In the genomic region with DNA sequence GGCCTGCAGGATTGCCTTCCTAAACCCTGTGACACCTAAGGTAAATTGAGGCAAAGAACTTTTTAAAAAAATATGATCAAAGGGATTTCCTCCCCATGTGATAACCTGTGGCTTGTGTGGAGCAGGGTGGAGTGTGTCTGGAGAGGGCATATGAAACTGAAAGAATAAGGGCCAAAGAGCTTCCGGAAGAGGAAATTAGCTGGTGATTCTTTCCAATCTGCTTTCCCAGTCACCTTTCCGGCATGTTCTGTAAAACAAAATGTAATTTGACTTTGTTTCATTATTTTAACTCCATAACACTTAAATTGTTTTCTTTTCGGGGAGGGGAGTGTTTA, we compare ENCODE assay signal across 8 cellular contexts. TPM values are rescaled to one million over a fixed set of nuclear protein-coding genes. Genes with fewer than 3 reads are reported as not detected.
DNase-seq lines count a peak whose midpoint lies in the region; ATAC-seq, FAIRE-seq and TF ChIP-seq lines count a peak whose summit lies in the region.

No MANE protein-coding gene starts in this region.

- H3K4me3 ChIP-seq in body of pancreas (peak overlapping the region; percentile 41 to 47), keratinocyte (ENCODE audit: control insufficient read depth in 2 of 3, extremely low read depth in 1 of 3, insufficient read depth in 2 of 3, low read depth in 1 of 3, low read length in 3 of 3) (peak overlapping the region; percentile 66 to 77 (median 72))

- H3K27ac Mint-ChIP-seq in stimulated activated naive B cell treated with anti-CD40 and anti-IgM and Interleukin-4, amounts not matched to agents 10 μg/mL and 1 μg/mL and 100 μg/mL, for 72 hours = peak overlapping the region; percentile 93

- no peak for FAIRE-seq in keratinocyte (lab: Jason Lieb, UNC)

- H3K4me2 ChIP-seq in keratinocyte (ENCODE audit: control insufficient read depth, extremely low read depth, insufficient read depth, low read depth, low read length) = no peak overlapping the region

- no peaks in the 10 kb centered on the region for H3K9me1 ChIP-seq in keratinocyte (ENCODE audit: control insufficient read depth, extremely low read depth, insufficient read depth, low read length)

- TF ChIP-seq POLR2A in GM18505 (IDR thresholded peaks at IDR 0.05; ENCODE audit: borderline replicate concordance, extremely low read depth, insufficient read depth, insufficient read length) (no peak), body of pancreas (IDR thresholded peaks at IDR 0.05) (peak in 2 of 3 donors; percentile 49 to 61)

- peaks cover 4 to 16% of the 10 kb centered on the region in 2 donors for H3K4me1 Mint-ChIP-seq in stimulated activated naive B cell treated with anti-CD40 and anti-IgM and Interleukin-4, amounts not matched to agents 10 μg/mL and 1 μg/mL and 100 μg/mL, for 72 hours

- H3K4me3 Mint-ChIP-seq in stimulated activated naive B cell treated with anti-CD40 and anti-IgM and Interleukin-4, amounts not matched to agents 10 μg/mL and 1 μg/mL and 100 μg/mL, for 72 hours = peak overlapping the region; percentile 89 to 90

- H3K9me3 ChIP-seq in body of pancreas (no peaks in the 10 kb centered on the region), keratinocyte (ENCODE audit: control insufficient read depth, low read depth, low read length) (no peaks in the 10 kb centered on the region)

- no peaks in the 10 kb centered on the region for H3K27me3 ChIP-seq in body of pancreas
- no peaks in the 10 kb centered on the region for H3K27me3 ChIP-seq in keratinocyte (ENCODE audit: control insufficient read depth, extremely low read depth, insufficient read depth, low read length)

- H3K4me1 ChIP-seq in body of pancreas = peaks cover 7% of the 10 kb centered on the region
- peaks cover 5% of the 10 kb centered on the region for H3K4me1 ChIP-seq in keratinocyte (ENCODE audit: control insufficient read depth, extremely low read depth, insufficient read depth, low read length)

- H3K36me3 ChIP-seq in body of pancreas (replicated peaks in 1 of 2; ENCODE audit: insufficient read depth in 1 of 2, low read depth in 2 of 2) (no peaks in the 10 kb centered on the region), keratinocyte (ENCODE audit: control insufficient read depth in 2 of 2, extremely low read depth in 1 of 2, insufficient read depth in 2 of 2, low read length in 2 of 2) (no peaks in the 10 kb centered on the region)

- TF ChIP-seq CTCF in body of pancreas (IDR thresholded peaks at IDR 0.05) = no peak
- no peak for TF ChIP-seq CTCF in keratinocyte (optimal IDR thresholded peaks at IDR 0.05 in 1 of 3, IDR thresholded peaks at IDR 0.05 in 1 of 3, conservative IDR thresholded peaks at IDR 0.05 in 1 of 3; ENCODE audit: extremely low read depth in 1 of 3, insufficient read depth in 2 of 3, low read length in 3 of 3)

- H3K27ac ChIP-seq in body of pancreas = peak overlapping the region; percentile 91 to 97 (median 96)
- peak overlapping the region; percentile 80 for H3K27ac ChIP-seq in keratinocyte (ENCODE audit: control insufficient read depth, insufficient read depth, low read length)

- intact Hi-C loops in body of pancreas (cut with DNase I) = no loop called here

- dilution Hi-C loops in keratinocyte (cut with MboI; ENCODE audit: extremely low pct_ligation_motif_present, low sequenced_read_pairs) = no loop called here

- H3K9ac ChIP-seq in keratinocyte (ENCODE audit: control insufficient read depth, extremely low read depth, insufficient read depth, low read length) = peak overlapping the region; percentile 88

- peak; percentile 20 for DNase-seq in AG20443 (ENCODE audit: low spot score)
- peak; percentile 75 for DNase-seq in NCI-H69 (lab: John Stamatoyannopoulos, UW)
- no peak for DNase-seq in body of pancreas
- DNase-seq in keratinocyte (ENCODE audit: low read depth, low spot score) = no peak
- DNase-seq in stimulated activated naive B cell treated with anti-CD40 and anti-IgM and Interleukin-4, amounts not matched to agents 10 μg/mL and 1 μg/mL and 100 μg/mL, for 72 hours = no peak
- DNase-seq in cortex of kidney (lab: John Stamatoyannopoulos, UW) = no peak

- 0 to 4% methylated on average over 3 of the region's 3 CpGs for WGBS in body of pancreas, 2 donors

- H3K27me3 Mint-ChIP-seq in stimulated activated naive B cell treated with anti-CD40 and anti-IgM and Interleukin-4, amounts not matched to agents 10 μg/mL and 1 μg/mL and 100 μg/mL, for 72 hours = no peaks in the 10 kb centered on the region

- ATAC-seq in GM18505 (IDR thresholded peaks at IDR 0.05; ENCODE audit: unreplicated experiment) (peak; percentile 31), HG02885 (IDR thresholded peaks at IDR 0.05; ENCODE audit: poor library complexity, unreplicated experiment) (peak; percentile 33), body of pancreas (peak; percentile 58)
- peak; percentile 57 to 60 for ATAC-seq in stimulated activated naive B cell treated with anti-CD40 and anti-IgM and Interleukin-4, amounts not matched to agents 10 μg/mL and 1 μg/mL and 100 μg/mL, for 72 hours (replicated peaks)

- peaks cover 2 to 6% of the 10 kb centered on the region in 2 donors for H3K36me3 Mint-ChIP-seq in stimulated activated naive B cell treated with anti-CD40 and anti-IgM and Interleukin-4, amounts not matched to agents 10 μg/mL and 1 μg/mL and 100 μg/mL, for 72 hours

- no peaks in the 10 kb centered on the region for H3K9me3 Mint-ChIP-seq in stimulated activated naive B cell treated with anti-CD40 and anti-IgM and Interleukin-4, amounts not matched to agents 10 μg/mL and 1 μg/mL and 100 μg/mL, for 72 hours

- no peaks in the 10 kb centered on the region for H4K20me1 ChIP-seq in keratinocyte (ENCODE audit: control insufficient read depth, extremely low read depth, insufficient read depth, low read length)

- peaks cover 40% of the 10 kb centered on the region for H3K79me2 ChIP-seq in keratinocyte (ENCODE audit: control insufficient read depth, insufficient read depth, low read length)

- no peak overlapping the region for H2AFZ ChIP-seq in keratinocyte (ENCODE audit: control insufficient read depth, low read length)

RNA-seq across cellular contexts. Expression of gene XIAP, which starts 0.6 kb away (rescaled TPM):
- total RNA-seq in body of pancreas = 10 to 100 TPM; 20.4 to 22.1 TPM
- polyA plus RNA-seq in keratinocyte = 13.2 to 18.3 TPM (median 14.5 TPM) in 3 replicates
- polyA plus RNA-seq in keratinocyte (2011; ENCODE audit: low read depth) = 20.4 TPM
- 7.2 and 9.8 TPM in 2 replicates for polyA plus RNA-seq in keratinocyte (2011; cell fraction: cytosol; rRNA removed)
- 17.8 and 18.3 TPM in 2 replicates for polyA plus RNA-seq in keratinocyte (2011; cell fraction: nucleus; rRNA removed)
- 14.2 and 16.5 TPM in 2 replicates for polyA plus RNA-seq in keratinocyte (2012; ENCODE audit: low replicate concordance)
- 3.1 to 15.2 TPM (median 6.9 TPM) in 3 replicates for polyA minus RNA-seq in keratinocyte
- 15.5 TPM for polyA minus RNA-seq in keratinocyte (2011; cell fraction: cytosol; rRNA and poly(A)+ RNA removed)
- polyA minus RNA-seq in keratinocyte (2011; cell fraction: nucleus; rRNA and poly(A)+ RNA removed) = 16.7 and 23.1 TPM in 2 replicates

Comparison
In these comparisons a context has a peak if more than half of its experiments do, and no peak if none do; other contexts are left out.
1. DNase-seq: peak in AG20443 (single experiment) and NCI-H69 (single experiment); none in body of pancreas (0 of 4), keratinocyte (single experiment), stimulated activated naive B cell treated with anti-CD40 and anti-IgM and Interleukin-4, amounts not matched to agents 10 μg/mL and 1 μg/mL and 100 μg/mL, for 72 hours (single experiment) and cortex of kidney (single experiment).
2. Peak in every context shown above with its lines, with median percentiles within 50 percentile points of each other: ATAC-seq.